ENCODE assay signal across 12 cellular contexts in genomic region chr19:39156230-39156890, GRCh38. TPM values are rescaled to one million over a fixed set of nuclear protein-coding genes. Genes with fewer than 3 reads are reported as not detected.
A peak's percentile ranks its signal among the peaks of the same experiment; 100 is the strongest.
DNase-seq lines count a peak whose midpoint lies in the region; ATAC-seq and TF ChIP-seq lines count a peak whose summit lies in the region.
"Had no signal": no experiment of that assay in that cellular context is flagged by ENCODE, and none has a peak within 500 bp of the region (broad histone marks: within the 10 kb centered on the region; RNA-seq: fewer than 3 reads in every experiment).

No MANE protein-coding gene starts in this region.

- peaks cover 23 to 61% of the 10 kb centered on the region in 2 donors for H3K4me1 ChIP-seq in esophagus (ENCODE audit: control insufficient read depth in 2 of 2, insufficient read depth in 2 of 2, low read length in 1 of 2)

- H3K4me3 ChIP-seq in AG09309 (ENCODE audit: control insufficient read depth, low read depth, low read length) (peak overlapping the region; percentile 29), esophagus (ENCODE audit: low read depth in 1 of 2, low read length in 2 of 2) (peak overlapping the region; percentile 24 to 38), MG63 (no peak overlapping the region)

- TF ChIP-seq CTCF in AG09309 (IDR thresholded peaks at IDR 0.05; ENCODE audit: control insufficient read depth, insufficient read depth, low read depth, low read length, missing control alignments): no peak
- no peak for TF ChIP-seq CTCF in omental fat pad (IDR thresholded peaks at IDR 0.05)

- no peaks in the 10 kb centered on the region for H3K9me3 ChIP-seq in esophagus (ENCODE audit: control insufficient read depth in 2 of 2, insufficient read depth in 1 of 2, low read depth in 1 of 2, low read length in 1 of 2)
- no peaks in the 10 kb centered on the region for H3K9me3 ChIP-seq in MG63

- H3K27ac ChIP-seq in esophagus (ENCODE audit: low read depth in 2 of 2, low read length in 1 of 2): peak overlapping the region; percentile 89 to 91

- ATAC-seq in omental fat pad (ENCODE audit: low FRiP score): peak; percentile 11

- DNase-seq in AG09309 (ENCODE audit: low read depth): no peak
- peak; percentile 59 for DNase-seq in HK-2 (ENCODE audit: unreplicated experiment)
- DNase-seq in omental fat pad (ENCODE audit: low spot score): no peak
- DNase-seq in MG63: no peak
- no peak for DNase-seq in dermis blood vessel endothelial cell
- no peak for DNase-seq in HuH-7 (ENCODE audit: low spot score)
- no peak for DNase-seq in stimulated activated CD4-positive, alpha-beta T cell treated with anti-CD3 and anti-CD28 coated beads, Interleukin-12 subunit alpha, Interleukin-12 subunit beta, amount 100 ng/mL, for 4 hours
- DNase-seq: activated T-cell treated with anti-CD3 and anti-CD28 coated beads, Interleukin-2, amount 50 U/mL, for 24 hours had no signal

- H3K27me3 ChIP-seq in esophagus (ENCODE audit: control insufficient read depth in 1 of 2, insufficient read depth in 2 of 2, low read length in 2 of 2) (no peaks in the 10 kb centered on the region), MG63 (no peaks in the 10 kb centered on the region)

- peaks cover 0 to 14% of the 10 kb centered on the region in 2 donors for H3K36me3 ChIP-seq in esophagus (ENCODE audit: control insufficient read depth in 2 of 2, insufficient read depth in 2 of 2, low read length in 1 of 2)
- H3K36me3 ChIP-seq in MG63: no peaks in the 10 kb centered on the region; the same call in 1 of the 2 replicates

- 32 to 33% methylated on average over 9 to 17 of the region's 17 CpGs for WGBS in esophagus, 2 donors

RNA-seq across cellular contexts. Expression of gene PAK4, which starts 30.8 kb away (rescaled TPM):
- 10 to 100 TPM; 39.8 to 43.1 TPM for polyA plus RNA-seq in esophagus
- total RNA-seq in omental fat pad: 1 to 10 TPM; 4.6 to 9.8 (median 6.3) TPM
- 3.0 and 8.5 TPM in 2 replicates for total RNA-seq in MG63 (2014; rRNA removed; shearing (Covaris generic); ENCODE audit: low replicate concordance)
- 5.8 and 17.4 TPM in 2 replicates for total RNA-seq in dermis blood vessel endothelial cell

RNA-seq across cellular contexts. Expression of gene NCCRP1, which starts 40.4 kb away (rescaled TPM):
- polyA plus RNA-seq in esophagus: 100 to 1,000 TPM; 296 to 510 TPM
- under 1 TPM in 1 of 4 donors, not detected in 3; 0.46 TPM for total RNA-seq in omental fat pad
- not detected in 2 replicates for total RNA-seq in MG63 (2014; rRNA removed; shearing (Covaris generic); ENCODE audit: low replicate concordance)
- not detected in 2 replicates for total RNA-seq in dermis blood vessel endothelial cell
- total RNA-seq: cerebellum; LHCN-M2; T-helper 2 cell treated with Interferon-gamma antibody and Interleukin-4, amounts not matched to agents 100 ng/mL and 5 ng/mL, for 36 hours had no signal

RNA-seq across cellular contexts. Expression of gene SYCN, which starts 47.7 kb away (rescaled TPM):
- polyA plus RNA-seq in esophagus: under 1 TPM in 1 of 2 donors, not detected in 1; 0.22 TPM
- total RNA-seq in omental fat pad (not detected), dermis blood vessel endothelial cell (not detected in 2 replicates)
- not detected in 2 replicates for total RNA-seq in MG63 (2014; rRNA removed; shearing (Covaris generic); ENCODE audit: low replicate concordance)
- total RNA-seq: cerebellum; LHCN-M2; T-helper 2 cell treated with Interferon-gamma antibody and Interleukin-4, amounts not matched to agents 100 ng/mL and 5 ng/mL, for 36 hours had no signal
